In genomic region chr7:137975223-137975622, GRCh38 we compare ENCODE assay signal across 10 cellular contexts. TPM values are rescaled to one million over a fixed set of nuclear protein-coding genes. Genes with fewer than 3 reads are reported as not detected.
A peak's percentile ranks its signal among the peaks of the same experiment; 100 is the strongest.
DNase-seq lines count a peak whose midpoint lies in the region; ATAC-seq and TF ChIP-seq lines count a peak whose summit lies in the region.
"Had no signal": no experiment of that assay in that cellular context is flagged by ENCODE, and none has a peak within 500 bp of the region (broad histone marks: within the 10 kb centered on the region; RNA-seq: fewer than 3 reads in every experiment).

No MANE protein-coding gene starts in this region.

- DNase-seq in globus pallidus (ENCODE audit: low spot score) (peak; percentile 92), smooth muscle cell (lab: John Stamatoyannopoulos, UW; ENCODE audit: unreplicated experiment) (no peak), GF-D8 (lab: John Stamatoyannopoulos, UW) (no peak), OCI-M1 (lab: John Stamatoyannopoulos, UW) (no peak)
- no peak for DNase-seq in stimulated activated CD4-positive, alpha-beta T cell treated with anti-CD3 and anti-CD28 coated beads, Interleukin-4, amount 100 ng/mL, for 4 hours
- no peak for DNase-seq in activated CD4-positive, alpha-beta T cell treated with anti-CD3 and anti-CD28 coated beads, Interleukin-2, amount 50 U/mL, for 1 hour
- DNase-seq: natural killer cell, NCI-H187 treated with DMSO at 0.1 percent for 48 hours had no signal

- peaks cover 62% of the 10 kb centered on the region for H4K20me1 ChIP-seq in smooth muscle cell (ENCODE audit: low read depth)

- peak overlapping the region; percentile 82 for H3K4me2 ChIP-seq in smooth muscle cell

- H2AFZ ChIP-seq in smooth muscle cell (ENCODE audit: low read depth): no peak overlapping the region

- peak overlapping the region; percentile 90 for H3K27ac ChIP-seq in smooth muscle cell (ENCODE audit: low read depth)

- H3K4me1 ChIP-seq in smooth muscle cell (ENCODE audit: low read depth): peaks cover 30% of the 10 kb centered on the region

- peaks cover 27% of the 10 kb centered on the region for H3F3A ChIP-seq in smooth muscle cell (ENCODE audit: low read depth)

- peak; percentile 65 for ATAC-seq in GM19035 (IDR thresholded peaks at IDR 0.05; ENCODE audit: unreplicated experiment)
- ATAC-seq in HG03520 (IDR thresholded peaks at IDR 0.05; ENCODE audit: unreplicated experiment): peak; percentile 81
- ATAC-seq: natural killer cell had no signal

- H3K27me3 ChIP-seq in smooth muscle cell (ENCODE audit: low read depth): no peaks in the 10 kb centered on the region

- no peaks in the 10 kb centered on the region for H3K36me3 ChIP-seq in smooth muscle cell (ENCODE audit: low read depth)

- H3K9me3 ChIP-seq in smooth muscle cell (replicated peaks; ENCODE audit: low read depth): no peaks in the 10 kb centered on the region

- H3K9ac ChIP-seq in smooth muscle cell (ENCODE audit: low read depth): no peak overlapping the region

- 40% methylated on average over 3 of the region's 3 CpGs for WGBS in smooth muscle cell (ENCODE audit: low lambda C conversion rate)

- no peak for TF ChIP-seq CTCF in smooth muscle cell (IDR thresholded peaks at IDR 0.05; ENCODE audit: borderline replicate concordance, insufficient read depth, poor library complexity, severe bottlenecking)

- H3K79me2 ChIP-seq in smooth muscle cell (ENCODE audit: low read depth): peaks cover 86% of the 10 kb centered on the region

- no peak overlapping the region for H3K4me3 ChIP-seq in smooth muscle cell

RNA-seq across cellular contexts. Expression of gene CREB3L2, which starts 26.7 kb away (rescaled TPM):
- 46.4 and 69.1 TPM in 2 replicates for total RNA-seq in smooth muscle cell
- polyA plus RNA-seq in smooth muscle cell: 27.4 and 37.6 TPM in 2 replicates
